In the genomic region with DNA sequence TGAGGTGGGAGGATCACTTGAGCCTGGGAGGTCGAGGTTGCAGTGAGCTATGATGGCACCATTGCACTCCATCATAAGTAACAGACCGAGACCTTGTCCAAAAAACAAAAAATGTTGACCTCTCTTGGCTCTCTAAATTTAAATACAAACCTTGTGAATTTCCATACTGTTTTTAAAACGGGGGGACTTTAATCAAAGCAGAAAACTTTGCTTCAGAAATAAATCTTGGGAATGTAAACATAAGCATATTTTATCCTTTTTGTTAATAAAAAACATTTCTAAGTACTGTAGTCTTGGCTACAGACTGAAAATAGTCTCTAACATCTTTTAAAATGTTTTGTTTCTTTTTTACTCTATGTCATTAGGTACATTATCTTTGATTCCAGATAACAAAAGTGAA, we compare ENCODE assay signal across 1 cellular context.
TF ChIP-seq lines count a peak whose summit lies in the region.

No MANE protein-coding gene starts in this region.

TF ChIP-seq in IMR-90, 13 proteins besides CTCF, POLR2A, EP300 and RAD21 (continued from another document):
- TF ChIP-seq CEBPB (IDR thresholded peaks at IDR 0.05; ENCODE audit: low read depth, low read length) (no peak), USF2 (IDR thresholded peaks at IDR 0.05; ENCODE audit: low read depth, low read length) (no peak), CHD1 (IDR thresholded peaks at IDR 0.05; ENCODE audit: low read depth, low read length) (no peak), MAZ (IDR thresholded peaks at IDR 0.05; ENCODE audit: borderline replicate concordance, low read depth, low read length) (no peak)
